ENCODE assay signal across 21 cellular contexts in the genomic region with DNA sequence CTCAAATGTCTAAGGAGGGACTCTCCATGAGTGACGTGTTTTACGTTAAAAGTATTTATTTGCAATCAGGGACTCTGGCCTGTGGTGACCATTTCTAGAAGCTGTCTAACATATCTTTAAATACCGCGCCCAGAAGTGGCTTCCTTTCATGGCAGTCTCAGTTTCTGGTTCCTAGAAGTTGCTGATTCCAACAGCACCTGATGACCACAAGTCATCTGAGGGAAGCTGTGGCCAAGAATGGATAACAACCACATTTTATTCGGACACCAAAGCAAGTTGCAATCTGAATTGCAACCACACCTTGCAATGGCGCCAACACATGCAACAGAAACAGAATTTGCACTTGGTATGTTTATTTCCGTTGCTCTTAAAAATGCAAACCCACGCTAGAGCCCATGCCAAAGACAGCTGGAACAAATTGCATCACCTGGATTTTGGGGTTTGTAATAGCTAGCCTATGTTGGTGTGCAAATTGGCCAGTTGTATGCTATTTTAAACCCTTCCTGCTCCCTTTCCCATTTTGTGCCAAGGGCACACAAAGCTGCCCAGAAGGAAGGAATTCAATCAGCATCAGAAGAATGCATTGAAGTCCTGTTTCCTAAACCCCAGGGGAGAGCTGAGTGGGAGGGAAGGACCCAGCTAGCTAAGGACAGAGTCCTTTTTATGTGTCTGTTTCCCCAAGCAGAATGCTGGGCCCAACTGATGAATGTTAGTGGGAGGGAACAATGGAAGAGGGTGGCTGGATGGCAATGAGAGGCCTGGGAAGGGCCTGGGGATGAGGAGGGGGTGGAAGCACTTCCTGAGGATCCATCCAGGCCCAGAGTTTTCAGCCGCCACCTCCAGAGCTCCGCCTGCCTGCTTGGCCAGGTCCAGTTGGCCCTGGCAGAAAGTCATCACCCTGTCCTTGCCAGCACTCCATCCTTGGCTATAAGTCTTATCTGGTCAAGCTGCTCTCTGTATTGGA. TPM values are rescaled to one million over a fixed set of nuclear protein-coding genes. Genes with fewer than 3 reads are reported as not detected.
DNase-seq lines count a peak whose midpoint lies in the region; ATAC-seq and TF ChIP-seq lines count a peak whose summit lies in the region.
"Had no signal": no experiment of that assay in that cellular context is flagged by ENCODE, and none has a peak within 500 bp of the region (broad histone marks: within the 10 kb centered on the region; RNA-seq: fewer than 3 reads in every experiment).

No MANE protein-coding gene starts in this region.

- WGBS in mesendoderm (ENCODE audit: extremely low coverage, insufficient coverage, low lambda C conversion rate), result no CpG with 5 or more reads among the region's 10 CpGs

- H3K4me1 Mint-ChIP-seq in MCF 10A (ENCODE audit: insufficient read depth, unreplicated experiment), result peaks cover 16% of the 10 kb centered on the region

- H2BK5ac ChIP-seq in mesendoderm (ENCODE audit: low read length), result no peak overlapping the region

- no peak overlapping the region for H3K4me3 Mint-ChIP-seq in MCF 10A (ENCODE audit: unreplicated experiment)
- H3K4me3 Mint-ChIP-seq: activated naive CD4-positive, alpha-beta T cell treated with anti-CD3 and anti-CD28 coated beads for 36 hours; brain; T-helper 17 cell had no signal

- no peak overlapping the region for H3K56ac ChIP-seq in mesendoderm (ENCODE audit: low read length)

- no peak overlapping the region for H2AK5ac ChIP-seq in mesendoderm (ENCODE audit: low read length)

- no peaks in the 10 kb centered on the region for H3K79me1 ChIP-seq in mesendoderm (ENCODE audit: low read length)

- no peak overlapping the region for H3K4ac ChIP-seq in mesendoderm (ENCODE audit: low read depth, low read length)

- peak; percentile 37; the same call in 1 of the 2 replicates for TF ChIP-seq CTCF in KMS-11 (conservative IDR thresholded peaks at IDR 0.05; ENCODE audit: low read depth, low read length)
- TF ChIP-seq CTCF in MCF 10A (IDR thresholded peaks at IDR 0.05; ENCODE audit: unreplicated experiment), result no peak
- TF ChIP-seq CTCF in PC-3 (conservative IDR thresholded peaks at IDR 0.05; ENCODE audit: low read depth, low read length), result no peak
- TF ChIP-seq CTCF in PC-9 (conservative IDR thresholded peaks at IDR 0.05), result no peak

- H3K9me3 ChIP-seq in PC-3 (ENCODE audit: low read length) (no peaks in the 10 kb centered on the region), PC-9 (ENCODE audit: insufficient read depth, low read depth) (no peaks in the 10 kb centered on the region)
- H3K9me3 ChIP-seq: esophagus muscularis mucosa, right lobe of liver had no signal

- ATAC-seq in PC-3, result no peak
- ATAC-seq: right lobe of liver, Right ventricle myocardium inferior, T-helper 17 cell had no signal

- no peak overlapping the region for H2BK120ac ChIP-seq in mesendoderm (ENCODE audit: low read depth, low read length)

- peaks cover 2% of the 10 kb centered on the region for H3K36me3 Mint-ChIP-seq in MCF 10A (ENCODE audit: insufficient read depth, unreplicated experiment)

- H3K4me1 ChIP-seq in KMS-11 (ENCODE audit: low read depth, poor library complexity, severe bottlenecking) (peaks cover 76% of the 10 kb centered on the region), mesendoderm (ENCODE audit: control insufficient read depth, low read depth, low read length) (peaks cover 2% of the 10 kb centered on the region), PC-3 (ENCODE audit: insufficient read depth, low read length) (no peaks in the 10 kb centered on the region), PC-9 (replicated peaks; ENCODE audit: insufficient read depth) (no peaks in the 10 kb centered on the region)
- H3K4me1 ChIP-seq: esophagus muscularis mucosa had no signal

- no peak overlapping the region for H3K23ac ChIP-seq in mesendoderm (ENCODE audit: low read length)

- H3K9me2 ChIP-seq in PC-3 (replicated peaks; ENCODE audit: low read length) (no peaks in the 10 kb centered on the region), PC-9 (ENCODE audit: insufficient read depth) (no peaks in the 10 kb centered on the region)

- POLR2A ChIA-PET in MCF 10A (lab: Yijun Ruan, JAX), result interaction anchor here (1.4 kb wide), 1 partner anchor 9 kb away, joined by 4 read pairs; no protein-coding TSS in a partner anchor
- POLR2A ChIA-PET in PC-3 (lab: Charles Lee; ENCODE audit: unreplicated experiment), result no interaction called here
- POLR2A ChIA-PET in PC-9 (lab: Charles Lee; ENCODE audit: unreplicated experiment), result no interaction called here

- no peaks in the 10 kb centered on the region for H3K36me3 ChIP-seq in KMS-11 (ENCODE audit: insufficient read depth)
- no peaks in the 10 kb centered on the region for H3K36me3 ChIP-seq in mesendoderm (ENCODE audit: control insufficient read depth, insufficient read depth, low read length)
- no peaks in the 10 kb centered on the region for H3K36me3 ChIP-seq in PC-3 (ENCODE audit: low read depth, low read length)
- no peaks in the 10 kb centered on the region for H3K36me3 ChIP-seq in PC-9 (ENCODE audit: low read depth)
- H3K36me3 ChIP-seq: esophagus muscularis mucosa, right lobe of liver had no signal

- CTCF ChIA-PET in MCF 10A (lab: Yijun Ruan, JAX), result interaction anchor here (0.5 to 1.4 kb wide), 3 partner anchors 34 to 306 kb away, joined by 3 to 4 read pairs (median 4); no protein-coding TSS in a partner anchor
- CTCF ChIA-PET in PC-3 (lab: Charles Lee), result no interaction called here
- CTCF ChIA-PET in PC-9 (lab: Charles Lee), result interaction anchor here (0.6 kb wide), 1 partner anchor 28 kb away, joined by 3 read pairs; no protein-coding TSS in a partner anchor

- H3K27me3 Mint-ChIP-seq in MCF 10A (ENCODE audit: insufficient read depth, unreplicated experiment), result no peaks in the 10 kb centered on the region
- H3K27me3 Mint-ChIP-seq: brain, T-helper 17 cell had no signal

- H4K20me1 ChIP-seq in KMS-11 (ENCODE audit: insufficient read depth), result no peaks in the 10 kb centered on the region
- no peaks in the 10 kb centered on the region for H4K20me1 ChIP-seq in PC-3 (ENCODE audit: low read length)
- H4K20me1 ChIP-seq in PC-9 (ENCODE audit: insufficient read depth), result no peaks in the 10 kb centered on the region

- no peak overlapping the region for H4K8ac ChIP-seq in mesendoderm (ENCODE audit: low read depth, low read length)

- DNase-seq in ELF-1 (ENCODE audit: low read depth, low spot score) (peak; percentile 75), MCF 10A (ENCODE audit: unreplicated experiment) (peak; percentile 49), mesendoderm (peak; percentile 65), PC-3 (no peak), NCI-H345 (lab: John Stamatoyannopoulos, UW) (no peak), NOMO-1 treated with dmso at 0.1 percent for 144 hours (lab: John Stamatoyannopoulos, UW; ENCODE audit: unreplicated experiment) (no peak), PC-9 (no peak)
- DNase-seq: activated CD8-positive, alpha-beta memory T cell treated with anti-CD3 and anti-CD28 coated beads, Interleukin-2, amount 50 U/mL, for 4 hours; activated naive CD4-positive, alpha-beta T cell treated with anti-CD3 and anti-CD28 coated beads for 36 hours; AML-193; midbrain; NCI-H2107; NCI-H774; right lobe of liver; stimulated activated CD4-positive, alpha-beta T cell treated with anti-CD3 and anti-CD28 coated beads, Interleukin-2, amount 100 ng/mL, for 24 hours; T-helper 17 cell had no signal

- H3F3A ChIP-seq in PC-3 (ENCODE audit: low read length, unreplicated experiment) (no peaks in the 10 kb centered on the region), PC-9 (ENCODE audit: insufficient read depth, low read depth) (no peaks in the 10 kb centered on the region)

- H3K4me2 ChIP-seq in KMS-11, result peak overlapping the region; percentile 66; the same call in 1 of the 2 replicates
- no peak overlapping the region for H3K4me2 ChIP-seq in mesendoderm (ENCODE audit: low read length)
- no peak overlapping the region for H3K4me2 ChIP-seq in PC-3 (ENCODE audit: low read length)
- H3K4me2 ChIP-seq in PC-9, result no peak overlapping the region

- no peaks in the 10 kb centered on the region; the same call in 1 of the 2 replicates for H3K79me2 ChIP-seq in KMS-11 (ENCODE audit: insufficient read depth, low read depth)
- no peaks in the 10 kb centered on the region for H3K79me2 ChIP-seq in mesendoderm (ENCODE audit: control insufficient read depth, insufficient read depth, low read length)
- no peaks in the 10 kb centered on the region for H3K79me2 ChIP-seq in PC-3 (ENCODE audit: low read length)
- H3K79me2 ChIP-seq in PC-9 (ENCODE audit: low read depth), result no peaks in the 10 kb centered on the region

- no peaks in the 10 kb centered on the region for H3K27me3 ChIP-seq in KMS-11 (ENCODE audit: insufficient read depth, low read depth)
- H3K27me3 ChIP-seq in mesendoderm (ENCODE audit: insufficient read depth, low read length, poor library complexity), result no peaks in the 10 kb centered on the region
- H3K27me3 ChIP-seq in PC-3 (ENCODE audit: low read length), result no peaks in the 10 kb centered on the region
- H3K27me3 ChIP-seq in PC-9 (ENCODE audit: insufficient read depth, low read depth), result no peaks in the 10 kb centered on the region
- H3K27me3 ChIP-seq: dorsolateral prefrontal cortex, esophagus muscularis mucosa, right lobe of liver had no signal

- no peak overlapping the region for H2BK15ac ChIP-seq in mesendoderm (replicated peaks; ENCODE audit: low read depth)

- H3K4me3 ChIP-seq in KMS-11 (IDR thresholded peaks at IDR 0.05; ENCODE audit: insufficient read depth, low read depth, low read length) (no peak overlapping the region), mesendoderm (ENCODE audit: low read length) (no peak overlapping the region), PC-3 (ENCODE audit: low read length) (no peak overlapping the region), PC-9 (no peak overlapping the region)
- H3K4me3 ChIP-seq: dorsolateral prefrontal cortex, esophagus muscularis mucosa, right lobe of liver had no signal

- intact Hi-C loops in MCF 10A (cut with micrococcal nuclease) (no loop called here), PC-3 (cut with micrococcal nuclease) (no loop called here), PC-9 (cut with micrococcal nuclease; ENCODE audit: unreplicated experiment) (no loop called here)

- no peak overlapping the region for H4K5ac ChIP-seq in mesendoderm (ENCODE audit: low read length)

- BruUV-seq in MCF 10A (replicated peaks; lab: Mats Ljungman, UMichigan) (no TSS peak), PC-3 (replicated peaks; lab: Mats Ljungman, UMichigan) (no TSS peak), PC-9 (replicated peaks; lab: Mats Ljungman, UMichigan) (no TSS peak)

- H3K27ac Mint-ChIP-seq in MCF 10A (ENCODE audit: low read depth, unreplicated experiment), result no peak overlapping the region
- H3K27ac Mint-ChIP-seq: activated naive CD4-positive, alpha-beta T cell treated with anti-CD3 and anti-CD28 coated beads for 36 hours; T-helper 17 cell had no signal

- H3K18ac ChIP-seq in mesendoderm (ENCODE audit: low read length), result no peak overlapping the region

- no peaks in the 10 kb centered on the region for H3K9me3 Mint-ChIP-seq in MCF 10A (ENCODE audit: unreplicated experiment)
- H3K9me3 Mint-ChIP-seq: activated naive CD4-positive, alpha-beta T cell treated with anti-CD3 and anti-CD28 coated beads for 36 hours; brain had no signal

- H3K9ac ChIP-seq in KMS-11, result peak overlapping the region; percentile 19; the same call in 1 of the 2 replicates
- H3K9ac ChIP-seq in mesendoderm (ENCODE audit: low read length), result no peak overlapping the region
- no peak overlapping the region for H3K9ac ChIP-seq in PC-3 (ENCODE audit: low read length)

- H2AFZ ChIP-seq in KMS-11 (ENCODE audit: low read depth) (peak overlapping the region; percentile 8; the same call in 1 of the 2 replicates), PC-3 (ENCODE audit: low read length) (no peak overlapping the region), PC-9 (no peak overlapping the region)

- H3K27ac ChIP-seq in KMS-11, result peak overlapping the region; percentile 78
- peak overlapping the region; percentile 41 for H3K27ac ChIP-seq in mesendoderm (ENCODE audit: low read depth, low read length)
- H3K27ac ChIP-seq in PC-3 (ENCODE audit: low read length), result no peak overlapping the region
- H3K27ac ChIP-seq in PC-9, result no peak overlapping the region
- H3K27ac ChIP-seq: dorsolateral prefrontal cortex, esophagus muscularis mucosa, right lobe of liver had no signal

RNA-seq across cellular contexts. Expression of gene MEX3C, which starts 32.9 kb away (rescaled TPM):
- total RNA-seq in MCF 10A (2022), result 65.3 and 81.9 TPM in 2 replicates
- polyA plus RNA-seq in mesendoderm (2013, experiment 1 of 2), result 81.5 TPM
- 82.9 TPM for polyA plus RNA-seq in mesendoderm (2013, experiment 2 of 2)
- 13.2 and 15.8 TPM in 2 replicates for total RNA-seq in PC-3 (2014; rRNA removed)
- total RNA-seq in PC-9 (2021), result 21.1 and 26.2 TPM in 2 replicates

Comparison
In these comparisons a context has a peak if more than half of its experiments do, and no peak if none do; other contexts are left out.
1. DNase-seq: peak in ELF-1 (single experiment), MCF 10A (single experiment) and mesendoderm (single experiment); none in PC-3 (single experiment), NCI-H345 (single experiment), NOMO-1 treated with dmso at 0.1 percent for 144 hours (single experiment) and PC-9 (0 of 2).
2. H3K27ac ChIP-seq: peak in KMS-11 (single experiment) and mesendoderm (single experiment); none in PC-3 (single experiment) and PC-9 (single experiment).